Comparison of ENCODE assay signal across 14 cellular contexts in the genomic region with DNA sequence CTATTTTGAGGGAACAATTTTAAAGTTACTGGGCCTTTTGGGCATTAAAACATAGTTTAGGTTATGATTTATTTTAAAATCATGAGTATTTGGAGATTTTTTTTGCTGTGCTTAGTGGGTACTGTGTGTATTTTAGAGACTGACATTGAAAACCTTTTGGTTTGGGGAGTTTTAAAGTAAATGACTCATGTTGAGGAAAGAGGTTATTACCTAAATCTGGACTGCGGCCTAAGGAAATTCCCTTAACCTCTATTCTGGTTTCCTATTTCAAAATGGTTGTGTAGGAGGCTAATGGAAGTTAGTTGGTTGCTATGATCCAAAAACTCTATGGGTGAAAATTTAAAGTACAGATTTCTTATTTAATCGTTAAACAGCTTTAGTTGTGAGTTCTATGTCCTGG. TPM values are rescaled to one million over a fixed set of nuclear protein-coding genes. Genes with fewer than 3 reads are reported as not detected.
DNase-seq lines count a peak whose midpoint lies in the region; ATAC-seq and TF ChIP-seq lines count a peak whose summit lies in the region.
"Had no signal": no experiment of that assay in that cellular context is flagged by ENCODE, and none has a peak within 500 bp of the region (broad histone marks: within the 10 kb centered on the region; RNA-seq: fewer than 3 reads in every experiment).

No MANE protein-coding gene starts in this region.

- no peak overlapping the region for H3K4me3 ChIP-seq in astrocyte of the cerebellum (ENCODE audit: low read depth, low read length)
- H3K4me3 ChIP-seq in WERI-Rb-1 (ENCODE audit: low read depth, low read length), result no peak overlapping the region
- H3K4me3 ChIP-seq: Peyer's patch, vagina had no signal

- in situ Hi-C loops in astrocyte of the cerebellum (cut with HindIII; ENCODE audit: low sequenced_read_pairs), result no loop called here

- H3K27ac ChIP-seq in caudate nucleus (ENCODE audit: low read depth, low read length), result no peak overlapping the region
- no peak overlapping the region for H3K27ac ChIP-seq in WERI-Rb-1
- H3K27ac ChIP-seq: epithelial cell of prostate, Peyer's patch, vagina had no signal

- no peak for TF ChIP-seq CTCF in astrocyte of the cerebellum (IDR thresholded peaks at IDR 0.05; ENCODE audit: low read depth, low read length, missing control alignments)
- TF ChIP-seq CTCF in WERI-Rb-1 (IDR thresholded peaks at IDR 0.05; ENCODE audit: low read depth, low read length), result no peak

- no peaks in the 10 kb centered on the region for H3K36me3 ChIP-seq in WERI-Rb-1
- H3K36me3 ChIP-seq: Peyer's patch, vagina had no signal

- H3K27me3 ChIP-seq in WERI-Rb-1 (ENCODE audit: insufficient read depth, low read depth, severe bottlenecking), result no peaks in the 10 kb centered on the region
- H3K27me3 ChIP-seq: Peyer's patch, vagina had no signal

- peak; percentile 74 for ATAC-seq in GM18858 (IDR thresholded peaks at IDR 0.05; ENCODE audit: unreplicated experiment)
- ATAC-seq in HG02798 (IDR thresholded peaks at IDR 0.05; ENCODE audit: poor library complexity, unreplicated experiment), result peak; percentile 74
- no peak for ATAC-seq in GM21526 (IDR thresholded peaks at IDR 0.05; ENCODE audit: low FRiP score, unreplicated experiment)

- peak; percentile 28 for DNase-seq in astrocyte of the cerebellum (ENCODE audit: low read depth)
- DNase-seq in renal cortical epithelial cell (ENCODE audit: low read depth), result peak; percentile 51
- DNase-seq in caudate nucleus (lab: John Stamatoyannopoulos, UW), result no peak
- no peak for DNase-seq in RKO (ENCODE audit: low spot score)
- DNase-seq in WERI-Rb-1, result no peak
- DNase-seq: activated naive CD4-positive, alpha-beta T cell treated with Interleukin-2 at 50 U/mL for 16 hours; kidney; NCI-H187; Peyer's patch had no signal

- H3K9me3 ChIP-seq in WERI-Rb-1 (ENCODE audit: severe bottlenecking), result no peaks in the 10 kb centered on the region
- H3K9me3 ChIP-seq: Peyer's patch, vagina had no signal

RNA-seq across cellular contexts. Expression of gene DPH6, which starts 57.3 kb away (rescaled TPM):
- 6.6 and 13.6 TPM in 2 replicates for total RNA-seq in renal cortical epithelial cell

Comparison
In these comparisons a context has a peak if more than half of its experiments do, and no peak if none do; other contexts are left out.
1. DNase-seq: peak in astrocyte of the cerebellum (single experiment) and renal cortical epithelial cell (single experiment); none in caudate nucleus (0 of 61), RKO (single experiment) and WERI-Rb-1 (single experiment).